Comparison of ENCODE assay signal across 8 cellular contexts in genomic region chr19:16197622-16198362, GRCh38.
DNase-seq lines count a peak whose midpoint lies in the region; ATAC-seq and TF ChIP-seq lines count a peak whose summit lies in the region.

AP1M1 (plus strand) TSS chr19:16197911; CDS start chr19:16198027, 116 bp downstream.

- DNase-seq in AG08395 (ENCODE audit: low spot score) (peak; percentile 98), NCI-H345 (lab: John Stamatoyannopoulos, UW) (peak; percentile 95), iris pigment epithelial cell (ENCODE audit: low read depth) (peak; percentile 93)
- DNase-seq in activated CD4-positive, CD25-positive, alpha-beta regulatory T cell (lab: John Stamatoyannopoulos, UW): peak; percentile 95 to 99 (median 96)
- DNase-seq in central memory CD4-positive, alpha-beta T cell: peak; percentile 98
- DNase-seq in stimulated activated CD4-positive, alpha-beta T cell treated with anti-CD3 and anti-CD28 coated beads, Interleukin-12 subunit alpha, Interleukin-12 subunit beta, amount 100 ng/mL, for 4 hours: peak; percentile 99

- TF ChIP-seq POLR2A in GM18951 (IDR thresholded peaks at IDR 0.05; ENCODE audit: extremely low read depth, insufficient read depth, insufficient read length): peak; percentile 84

- peak; percentile 86 for ATAC-seq in HG03196 (IDR thresholded peaks at IDR 0.05; ENCODE audit: unreplicated experiment)

- in situ Hi-C loops in GM18951 (cut with MboI; ENCODE audit: low sequenced_read_pairs, unreplicated experiment): loop anchor here (25.0 kb wide), 1 partner anchor 585 kb away; the partner anchor contains the start of gene CYP4F8

Comparison
In these comparisons a context has a peak if more than half of its experiments do, and no peak if none do; other contexts are left out.
1. Peak in every context shown above with its lines: DNase-seq and ATAC-seq.